8 cellular contexts compared by ENCODE assay signal in genomic region chr5:132526290-132526973, GRCh38. TPM values are rescaled to one million over a fixed set of nuclear protein-coding genes. Genes with fewer than 3 reads are reported as not detected.
DNase-seq lines count a peak whose midpoint lies in the region; ATAC-seq and TF ChIP-seq lines count a peak whose summit lies in the region.
"Had no signal": no experiment of that assay in that cellular context is flagged by ENCODE, and none has a peak within 500 bp of the region (broad histone marks: within the 10 kb centered on the region; RNA-seq: fewer than 3 reads in every experiment).

No MANE protein-coding gene starts in this region.

- H3K27ac Mint-ChIP-seq in endothelial cell (ENCODE audit: unreplicated experiment): no peak overlapping the region
- no peak overlapping the region for H3K27ac Mint-ChIP-seq in type B pancreatic cell
- H3K27ac Mint-ChIP-seq: dendritic cell treated with granulocyte-macrophage colony-stimulating factor and Interleukin-4, amounts not matched to agents 40 ng/mL and 50 ng/mL, for 4 days had no signal

- H3K4me1 ChIP-seq in mucosa of descending colon (ENCODE audit: low read depth): peaks cover 5% of the 10 kb centered on the region

- no peaks in the 10 kb centered on the region for H3K9me3 ChIP-seq in mucosa of descending colon

- no peaks in the 10 kb centered on the region for H3K36me3 ChIP-seq in mucosa of descending colon (ENCODE audit: low read depth)

- H3K4me3 ChIP-seq in mucosa of descending colon: no peak overlapping the region

- H3K4me3 Mint-ChIP-seq in endothelial cell (ENCODE audit: unreplicated experiment) (no peak overlapping the region), type B pancreatic cell (peak overlapping the region; percentile 70)
- H3K4me3 Mint-ChIP-seq: dendritic cell treated with granulocyte-macrophage colony-stimulating factor and Interleukin-4, amounts not matched to agents 40 ng/mL and 50 ng/mL, for 4 days had no signal

- no peaks in the 10 kb centered on the region for H3K9me3 Mint-ChIP-seq in endothelial cell (ENCODE audit: unreplicated experiment)
- no peaks in the 10 kb centered on the region for H3K9me3 Mint-ChIP-seq in type B pancreatic cell
- H3K9me3 Mint-ChIP-seq: dendritic cell treated with granulocyte-macrophage colony-stimulating factor and Interleukin-4, amounts not matched to agents 40 ng/mL and 50 ng/mL, for 4 days had no signal

- TF ChIP-seq CTCF in endothelial cell (IDR thresholded peaks at IDR 0.05; ENCODE audit: unreplicated experiment) (peak; percentile 94), mucosa of descending colon (IDR thresholded peaks at IDR 0.05) (peak; percentile 71), type B pancreatic cell (conservative IDR thresholded peaks at IDR 0.05) (peak; percentile 93)

- DNase-seq in G401 (ENCODE audit: low spot score): peak; percentile 79
- DNase-seq in HEK293T (ENCODE audit: extremely low spot score): peak; percentile 69
- peak; percentile 28 for DNase-seq in NCI-H2107 treated with DMSO at 0.1 percent for 48 hours (lab: John Stamatoyannopoulos, UW; ENCODE audit: unreplicated experiment)
- DNase-seq in activated CD4-positive, alpha-beta T cell treated with anti-CD3 and anti-CD28 coated beads for 48 hours: peak; percentile 27
- peak; percentile 64 for DNase-seq in endothelial cell (ENCODE audit: low spot score)
- peak in 2 of 3 donors; percentile 48 to 76 for DNase-seq in mucosa of descending colon
- no peak for DNase-seq in type B pancreatic cell (ENCODE audit: extremely low spot score, unreplicated experiment)

- H3K36me3 Mint-ChIP-seq in endothelial cell (ENCODE audit: low read depth, unreplicated experiment) (no peaks in the 10 kb centered on the region), type B pancreatic cell (no peaks in the 10 kb centered on the region)

- in situ Hi-C loops in G401 (cut with HindIII; ENCODE audit: low sequenced_read_pairs): no loop called here

- H3K27me3 Mint-ChIP-seq in endothelial cell (ENCODE audit: unreplicated experiment): peaks cover 3% of the 10 kb centered on the region
- peaks cover 17% of the 10 kb centered on the region for H3K27me3 Mint-ChIP-seq in type B pancreatic cell

- H3K4me1 Mint-ChIP-seq in endothelial cell (ENCODE audit: unreplicated experiment): peaks cover 12% of the 10 kb centered on the region
- peaks cover 5% of the 10 kb centered on the region for H3K4me1 Mint-ChIP-seq in type B pancreatic cell (ENCODE audit: unreplicated experiment)

- ATAC-seq in mucosa of descending colon: peak; percentile 93

- intact Hi-C loops in mucosa of descending colon (cut with DNase I, micrococcal nuclease): no loop called here

- CTCF ChIA-PET in HEK293T (lab: Yijun Ruan, JAX): interaction anchor here (0.6 to 2.3 kb wide), 23 partner anchors 12 to 346 kb away, joined by 3 to 18 read pairs (median 3); partner anchors contain the start of genes GDF9 and UQCRQ

- POLR2A ChIA-PET in HEK293T (lab: Yijun Ruan, JAX): no interaction called here

TF ChIP-seq in HEK293T, 16 proteins besides CTCF, POLR2A, EP300 and RAD21:
- no peak for TF ChIP-seq ELF4 (IDR thresholded peaks at IDR 0.05)
- TF ChIP-seq NFRKB (IDR thresholded peaks at IDR 0.05): no peak
- TF ChIP-seq PKNOX1 (IDR thresholded peaks at IDR 0.05): no peak
- no peak for TF ChIP-seq LEF1 (IDR thresholded peaks at IDR 0.05; ENCODE audit: borderline replicate concordance)
- no peak for TF ChIP-seq FOXA1 (IDR thresholded peaks at IDR 0.05)
- no peak for TF ChIP-seq ZNF384 (IDR thresholded peaks at IDR 0.05)
- TF ChIP-seq FOXK2 (IDR thresholded peaks at IDR 0.05): no peak
- no peak for TF ChIP-seq SP1 (IDR thresholded peaks at IDR 0.05)
- TF ChIP-seq HDGF (IDR thresholded peaks at IDR 0.05; ENCODE audit: borderline replicate concordance): no peak
- no peak for TF ChIP-seq L3MBTL2 (conservative IDR thresholded peaks at IDR 0.05)
- TF ChIP-seq ARNT (IDR thresholded peaks at IDR 0.05): no peak

RNA-seq across cellular contexts. Expression of gene IL5, which starts 16.9 kb away (rescaled TPM):
- total RNA-seq in G401 (2014; rRNA removed; shearing (Covaris generic)): not detected in 2 replicates
- total RNA-seq in endothelial cell (ENCODE audit: unreplicated experiment) (not detected), mucosa of descending colon (not detected), type B pancreatic cell (ENCODE audit: low replicate concordance) (not detected in 2 replicates)

RNA-seq across cellular contexts. Expression of gene RAD50, which starts 30.3 kb away (rescaled TPM):
- 11.4 and 39.4 TPM in 2 replicates for total RNA-seq in G401 (2014; rRNA removed; shearing (Covaris generic))
- total RNA-seq in endothelial cell (ENCODE audit: unreplicated experiment) (20.0 TPM), mucosa of descending colon (10 to 100 TPM; 35.3 to 43.8 (median 36.1) TPM), type B pancreatic cell (ENCODE audit: low replicate concordance) (41.3 and 50.1 TPM in 2 replicates)

RNA-seq across cellular contexts. Expression of gene IRF1, which starts 35.9 kb away (rescaled TPM):
- 9.2 and 13.4 TPM in 2 replicates for total RNA-seq in G401 (2014; rRNA removed; shearing (Covaris generic))
- 7.1 TPM for total RNA-seq in endothelial cell (ENCODE audit: unreplicated experiment)
- 100 to 1,000 TPM in 2 of 3 donors, 10 to 100 TPM in 1; 89.4 to 172 (median 143) TPM for total RNA-seq in mucosa of descending colon
- 50.1 and 77.4 TPM in 2 replicates for total RNA-seq in type B pancreatic cell (ENCODE audit: low replicate concordance)
